Comparison of ENCODE assay signal across 8 cellular contexts in the genomic region with DNA sequence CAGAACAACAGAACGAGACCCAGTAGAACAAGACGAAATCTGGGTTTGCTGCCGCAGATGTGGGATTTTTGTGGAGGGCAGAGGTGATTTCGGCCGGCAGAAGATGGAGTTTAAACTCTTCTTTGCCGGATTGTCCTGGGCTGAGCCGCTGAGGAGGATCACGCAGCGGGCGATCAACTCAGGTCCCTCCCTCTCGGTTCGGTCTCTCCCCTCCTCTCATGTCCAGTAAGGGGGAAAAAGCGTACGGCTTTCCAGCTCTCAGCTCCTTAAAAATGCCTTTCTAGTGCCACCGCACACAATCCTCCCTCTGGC. TPM values are rescaled to one million over a fixed set of nuclear protein-coding genes. Genes with fewer than 3 reads are reported as not detected.
A peak's percentile ranks its signal among the peaks of the same experiment; 100 is the strongest.
DNase-seq lines count a peak whose midpoint lies in the region; ATAC-seq and TF ChIP-seq lines count a peak whose summit lies in the region.

No MANE protein-coding gene starts in this region.

- POLR2A ChIA-PET in CD4-positive, alpha-beta T cell (lab: Charles Lee), result interaction anchor here (0.6 to 10.3 kb wide), 14 partner anchors 9 to 435 kb away, joined by 3 to 150 read pairs (median 8); partner anchors contain the start of genes DHRS13, FLOT2, NEK8 and NUFIP2

- H3K4me1 Mint-ChIP-seq in CD4-positive, alpha-beta T cell (ENCODE audit: low read depth), result peaks cover 46% of the 10 kb centered on the region
- H3K4me1 Mint-ChIP-seq in nephron progenitor cell, result peaks cover 31% of the 10 kb centered on the region

- H3K9me3 Mint-ChIP-seq in CD4-positive, alpha-beta T cell, result no peaks in the 10 kb centered on the region
- no peaks in the 10 kb centered on the region for H3K9me3 Mint-ChIP-seq in nephron progenitor cell

- H3K27ac Mint-ChIP-seq in CD4-positive, alpha-beta T cell, result peak overlapping the region; percentile 97
- H3K27ac Mint-ChIP-seq in nephron progenitor cell, result peak overlapping the region; percentile 93

- H3K27me3 Mint-ChIP-seq in CD4-positive, alpha-beta T cell, result no peaks in the 10 kb centered on the region
- no peaks in the 10 kb centered on the region for H3K27me3 Mint-ChIP-seq in nephron progenitor cell (ENCODE audit: low read depth, poor library complexity)

- peaks cover 57% of the 10 kb centered on the region for H3K36me3 Mint-ChIP-seq in CD4-positive, alpha-beta T cell (ENCODE audit: low read depth)
- H3K36me3 Mint-ChIP-seq in nephron progenitor cell (ENCODE audit: low read depth), result peaks cover 31% of the 10 kb centered on the region

- H3K36me3 ChIP-seq in ectodermal cell (ENCODE audit: control insufficient read depth, insufficient read depth, low read length), result no peaks in the 10 kb centered on the region

- TF ChIP-seq POLR2A in NB4 (IDR thresholded peaks at IDR 0.05; ENCODE audit: extremely low read depth, insufficient read length), result no peak

- peak overlapping the region; percentile 90 for H3K27ac ChIP-seq in CD4-positive, alpha-beta T cell (ENCODE audit: low read depth, low read length)
- H3K27ac ChIP-seq in ectodermal cell (ENCODE audit: insufficient read depth, low read depth, low read length, poor library complexity, severe bottlenecking), result peak overlapping the region; percentile 88

- no peak for TF ChIP-seq CTCF in CD4-positive, alpha-beta T cell (IDR thresholded peaks at IDR 0.05)
- no peak for TF ChIP-seq CTCF in NB4 (IDR thresholded peaks at IDR 0.05; ENCODE audit: low read depth, low read length)
- no peak for TF ChIP-seq CTCF in nephron progenitor cell (IDR thresholded peaks at IDR 0.05)

- WGBS in ectodermal cell, 2 experiments, result 0% methylated on average over 15 of the region's 15 CpGs

- CTCF ChIA-PET in CD4-positive, alpha-beta T cell (lab: Charles Lee), result interaction anchor here (0.7 to 5.7 kb wide), 8 partner anchors 15 to 221 kb away, joined by 3 to 56 read pairs (median 8); partner anchors contain the start of genes DHRS13, NEK8 and TLCD1

- H3K4me3 Mint-ChIP-seq in CD4-positive, alpha-beta T cell, result peak overlapping the region; percentile 96
- peak overlapping the region; percentile 97 for H3K4me3 Mint-ChIP-seq in nephron progenitor cell

- ATAC-seq in CD4-positive, alpha-beta T cell (ENCODE audit: poor library complexity), result no peak
- ATAC-seq in GM21447 (IDR thresholded peaks at IDR 0.05; ENCODE audit: unreplicated experiment), result no peak
- no peak for ATAC-seq in HG02623 (IDR thresholded peaks at IDR 0.05; ENCODE audit: unreplicated experiment)

- H3K27me3 ChIP-seq in CD4-positive, alpha-beta T cell (ENCODE audit: control insufficient read depth, insufficient read depth, low read length), result no peaks in the 10 kb centered on the region
- no peaks in the 10 kb centered on the region for H3K27me3 ChIP-seq in ectodermal cell (ENCODE audit: control insufficient read depth, insufficient read depth, low read length, poor library complexity, severe bottlenecking)

- intact Hi-C loops in CD4-positive, alpha-beta T cell (cut with DNase I, micrococcal nuclease), result loop anchor here (1.0 to 5.0 kb wide), 3 partner anchors 23 to 107 kb away; partner anchors contain the start of gene FAM222B (in 1 of the 2)

- H3K4me3 ChIP-seq in NB4 (ENCODE audit: low read depth, low read length), result peak overlapping the region; percentile 91
- peak overlapping the region; percentile 95 for H3K4me3 ChIP-seq in ectodermal cell (ENCODE audit: insufficient read depth, low read depth, low read length)

- DNase-seq in CD4-positive, alpha-beta T cell, result no peak
- DNase-seq in NB4 (ENCODE audit: low read depth), result no peak
- no peak for DNase-seq in nephron progenitor cell
- DNase-seq in DMS153 (lab: John Stamatoyannopoulos, UW), result no peak
- no peak for DNase-seq in stimulated activated CD4-positive, alpha-beta T cell treated with anti-CD3 and anti-CD28 coated beads, Interleukin-4, amount 100 ng/mL, for 4 hours

- H3K9me3 ChIP-seq in CD4-positive, alpha-beta T cell (ENCODE audit: control insufficient read depth, low read length), result no peaks in the 10 kb centered on the region
- H3K9me3 ChIP-seq in ectodermal cell (ENCODE audit: control insufficient read depth, low read length), result no peaks in the 10 kb centered on the region

- H3K4me1 ChIP-seq in ectodermal cell (ENCODE audit: control insufficient read depth, insufficient read depth, low read length), result peaks cover 15% of the 10 kb centered on the region

RNA-seq across cellular contexts. Expression of gene PHF12, which starts 2.5 kb away (rescaled TPM):
- total RNA-seq in CD4-positive, alpha-beta T cell, result 100 to 1,000 TPM; 232 to 247 TPM
- polyA plus RNA-seq in ectodermal cell (2013, experiment 1 of 4), result 48.0 TPM
- 58.4 TPM for polyA plus RNA-seq in ectodermal cell (2013, experiment 2 of 4)
- polyA plus RNA-seq in ectodermal cell (2013, experiment 3 of 4), result 43.1 TPM
- 45.3 TPM for polyA plus RNA-seq in ectodermal cell (2013, experiment 4 of 4)

RNA-seq across cellular contexts. Expression of gene DHRS13, which starts 46.0 kb away (rescaled TPM):
- total RNA-seq in CD4-positive, alpha-beta T cell, result 10 to 100 TPM; 33.5 to 34.3 TPM
- 22.4 TPM for polyA plus RNA-seq in ectodermal cell (2013, experiment 1 of 4)
- 24.4 TPM for polyA plus RNA-seq in ectodermal cell (2013, experiment 2 of 4)
- 17.7 TPM for polyA plus RNA-seq in ectodermal cell (2013, experiment 3 of 4)
- 18.6 TPM for polyA plus RNA-seq in ectodermal cell (2013, experiment 4 of 4)

RNA-seq across cellular contexts. Expression of gene FLOT2, which starts 51.3 kb away (rescaled TPM):
- 10 to 100 TPM; 79.7 to 85.1 TPM for total RNA-seq in CD4-positive, alpha-beta T cell
- 154 TPM for polyA plus RNA-seq in ectodermal cell (2013, experiment 1 of 4)
- 161 TPM for polyA plus RNA-seq in ectodermal cell (2013, experiment 2 of 4)
- 119 TPM for polyA plus RNA-seq in ectodermal cell (2013, experiment 3 of 4)
- polyA plus RNA-seq in ectodermal cell (2013, experiment 4 of 4), result 131 TPM

RNA-seq across cellular contexts. Expression of gene SEZ6, which starts 57.0 kb away (rescaled TPM):
- total RNA-seq in CD4-positive, alpha-beta T cell, result under 1 TPM in 1 of 2 experiments, not detected in 1; 0.31 TPM
- 47.8 TPM for polyA plus RNA-seq in ectodermal cell (2013, experiment 1 of 4)
- 37.3 TPM for polyA plus RNA-seq in ectodermal cell (2013, experiment 2 of 4)
- polyA plus RNA-seq in ectodermal cell (2013, experiment 3 of 4), result 28.5 TPM
- polyA plus RNA-seq in ectodermal cell (2013, experiment 4 of 4), result 26.5 TPM
